In genomic region chr1:169809370-169810095, GRCh38 we compare ENCODE assay signal across 9 cellular contexts. TPM values are rescaled to one million over a fixed set of nuclear protein-coding genes. Genes with fewer than 3 reads are reported as not detected.
DNase-seq lines count a peak whose midpoint lies in the region; ATAC-seq and TF ChIP-seq lines count a peak whose summit lies in the region.
"Had no signal": no experiment of that assay in that cellular context is flagged by ENCODE, and none has a peak within 500 bp of the region (broad histone marks: within the 10 kb centered on the region; RNA-seq: fewer than 3 reads in every experiment).

No MANE protein-coding gene starts in this region.

- H4K20me1 ChIP-seq in OCI-LY3 (ENCODE audit: insufficient read depth, low read length) = no peaks in the 10 kb centered on the region

- H3K4me3 Mint-ChIP-seq in CD4-positive, CD25-positive, alpha-beta regulatory T cell = no peak overlapping the region
- H3K4me3 Mint-ChIP-seq: naive thymus-derived CD8-positive, alpha-beta T cell had no signal

- no peaks in the 10 kb centered on the region for H3K27me3 Mint-ChIP-seq in CD4-positive, CD25-positive, alpha-beta regulatory T cell
- H3K27me3 Mint-ChIP-seq: naive thymus-derived CD8-positive, alpha-beta T cell had no signal

- TF ChIP-seq CTCF in GM20000 (IDR thresholded peaks at IDR 0.05; ENCODE audit: extremely low read depth, missing control alignments) (no peak), OCI-LY3 (IDR thresholded peaks at IDR 0.05; ENCODE audit: low read depth, low read length) (peak; percentile 78)

- ATAC-seq in CD4-positive, CD25-positive, alpha-beta regulatory T cell (ENCODE audit: low read depth in 2 of 2) = no peak
- ATAC-seq in HG03175 (IDR thresholded peaks at IDR 0.05; ENCODE audit: unreplicated experiment) (no peak), GM21526 (IDR thresholded peaks at IDR 0.05; ENCODE audit: low FRiP score, unreplicated experiment) (no peak), GM18498 (IDR thresholded peaks at IDR 0.05; ENCODE audit: unreplicated experiment) (no peak)
- ATAC-seq: naive thymus-derived CD8-positive, alpha-beta T cell had no signal

- no peaks in the 10 kb centered on the region for H3K36me3 ChIP-seq in CD4-positive, CD25-positive, alpha-beta regulatory T cell (ENCODE audit: control insufficient read depth, insufficient read depth, low read length)
- peaks cover 73% of the 10 kb centered on the region for H3K36me3 ChIP-seq in OCI-LY3 (replicated peaks; ENCODE audit: low read depth, low read length)

- H3K9ac ChIP-seq in OCI-LY3 (ENCODE audit: low read length) = no peak overlapping the region

- peak in 2 of 3 donors; percentile 49 to 58 for DNase-seq in CD4-positive, CD25-positive, alpha-beta regulatory T cell
- DNase-seq in GM20000 (ENCODE audit: low spot score) = peak; percentile 28
- DNase-seq in cerebellum (ENCODE audit: low spot score) = peak; percentile 16
- DNase-seq in lung microvascular endothelial cell (ENCODE audit: low read depth in 2 of 2) = peak; percentile 50 to 68

- H3K9me3 ChIP-seq in CD4-positive, CD25-positive, alpha-beta regulatory T cell (ENCODE audit: control insufficient read depth in 2 of 2, low read length in 2 of 2) = no peaks in the 10 kb centered on the region
- H3K9me3 ChIP-seq in OCI-LY3 (ENCODE audit: insufficient read depth, low read length) = no peaks in the 10 kb centered on the region

- peak overlapping the region in 2 of 3 donors; percentile 48 to 59 for H3K27ac Mint-ChIP-seq in CD4-positive, CD25-positive, alpha-beta regulatory T cell
- H3K27ac Mint-ChIP-seq: naive thymus-derived CD8-positive, alpha-beta T cell had no signal

- no peak overlapping the region for H3K27ac ChIP-seq in CD4-positive, CD25-positive, alpha-beta regulatory T cell (ENCODE audit: insufficient read depth, low read length, poor library complexity, severe bottlenecking)
- H3K27ac ChIP-seq in OCI-LY3 (ENCODE audit: low read length) = peak overlapping the region; percentile 10; the same call in 1 of the 2 replicates

- no peak overlapping the region for H3K4me2 ChIP-seq in OCI-LY3 (ENCODE audit: low read length)

- peaks cover 0 to 22% (median 4%) of the 10 kb centered on the region in 4 donors for H3K4me1 Mint-ChIP-seq in CD4-positive, CD25-positive, alpha-beta regulatory T cell
- H3K4me1 Mint-ChIP-seq: naive thymus-derived CD8-positive, alpha-beta T cell had no signal

- peaks cover 12% of the 10 kb centered on the region for H3K36me3 Mint-ChIP-seq in CD4-positive, CD25-positive, alpha-beta regulatory T cell

- no peaks in the 10 kb centered on the region for H3K9me3 Mint-ChIP-seq in CD4-positive, CD25-positive, alpha-beta regulatory T cell

- H2AFZ ChIP-seq in OCI-LY3 (ENCODE audit: low read depth, low read length) = no peak overlapping the region

- H3K27me3 ChIP-seq in CD4-positive, CD25-positive, alpha-beta regulatory T cell (ENCODE audit: control insufficient read depth, insufficient read depth, low read length) = no peaks in the 10 kb centered on the region
- no peaks in the 10 kb centered on the region for H3K27me3 ChIP-seq in OCI-LY3 (ENCODE audit: low read depth, low read length)

- H3K4me1 ChIP-seq in CD4-positive, CD25-positive, alpha-beta regulatory T cell (ENCODE audit: control insufficient read depth, insufficient read depth, low read length, poor library complexity, severe bottlenecking) = peaks cover 4% of the 10 kb centered on the region
- H3K4me1 ChIP-seq in OCI-LY3 (ENCODE audit: low read length) = no peaks in the 10 kb centered on the region

- H3K4me3 ChIP-seq in CD4-positive, CD25-positive, alpha-beta regulatory T cell (ENCODE audit: low read depth, low read length) = no peak overlapping the region
- no peak overlapping the region for H3K4me3 ChIP-seq in OCI-LY3 (ENCODE audit: low read length)

- H3K79me2 ChIP-seq in OCI-LY3 (ENCODE audit: low read length) = peaks cover 7% of the 10 kb centered on the region; the same call in 1 of the 2 replicates

RNA-seq across cellular contexts. Expression of gene METTL18, which starts 14.8 kb away (rescaled TPM):
- total RNA-seq in CD4-positive, CD25-positive, alpha-beta regulatory T cell = 5.6 TPM
- polyA plus RNA-seq in CD4-positive, CD25-positive, alpha-beta regulatory T cell = 10 to 100 TPM; 18.6 to 45.4 (median 32.9) TPM
- total RNA-seq in cerebellum (6.4 TPM), lung microvascular endothelial cell (5.0 and 6.2 TPM in 2 replicates)
